ENCODE assay signal across 18 cellular contexts in the genomic region with DNA sequence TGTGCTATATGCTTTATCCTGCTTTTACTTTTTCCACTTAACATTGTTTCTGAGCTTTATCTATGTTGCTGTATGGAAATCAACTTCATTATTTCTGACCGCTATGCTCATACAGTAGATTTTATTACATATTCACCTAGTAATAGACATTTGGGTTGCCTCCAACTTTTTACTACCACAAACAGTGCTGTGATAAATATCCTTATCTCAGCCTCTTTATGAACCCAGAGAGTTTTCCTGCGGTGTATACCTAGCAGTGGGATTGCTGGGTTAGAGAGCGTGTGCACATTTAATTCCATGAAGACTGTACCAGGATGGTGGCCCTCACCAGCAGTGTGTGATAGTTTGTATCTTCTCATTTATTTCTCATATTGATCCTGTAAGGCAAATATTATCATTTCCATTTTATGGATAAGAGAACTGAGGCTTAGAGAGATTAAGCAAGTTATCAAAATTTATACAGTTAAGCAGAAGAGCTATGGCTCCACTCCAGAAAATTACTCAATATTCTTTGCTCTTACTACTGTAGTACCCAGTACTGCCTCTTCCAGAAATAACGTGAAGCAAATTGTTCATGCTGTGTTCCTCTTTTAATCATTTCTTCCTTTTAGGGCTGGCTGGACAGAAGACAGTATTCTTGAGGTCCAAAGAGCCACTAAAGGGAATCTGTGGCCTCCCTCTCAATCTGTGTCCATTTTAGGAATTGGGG. TPM values are rescaled to one million over a fixed set of nuclear protein-coding genes. Genes with fewer than 3 reads are reported as not detected.
A peak's percentile ranks its signal among the peaks of the same experiment; 100 is the strongest.
DNase-seq lines count a peak whose midpoint lies in the region; ATAC-seq and TF ChIP-seq lines count a peak whose summit lies in the region.
"Had no signal": no experiment of that assay in that cellular context is flagged by ENCODE, and none has a peak within 500 bp of the region (broad histone marks: within the 10 kb centered on the region; RNA-seq: fewer than 3 reads in every experiment).

No MANE protein-coding gene starts in this region.

- no peaks in the 10 kb centered on the region for H3K4me1 Mint-ChIP-seq in activated CD8-positive, alpha-beta memory T cell treated with anti-CD3 and anti-CD28 coated beads, Interleukin-2, amount 10 ng/mL, durations not matched to agents 7 days and 5 days
- H3K4me1 Mint-ChIP-seq: B cell had no signal

- intact Hi-C loops in left ventricle myocardium inferior (cut with micrococcal nuclease) = no loop called here

- TF ChIP-seq CTCF in NB4 (IDR thresholded peaks at IDR 0.05; ENCODE audit: low read depth, low read length) (no peak), omental fat pad (IDR thresholded peaks at IDR 0.05) (no peak), left ventricle myocardium inferior (IDR thresholded peaks at IDR 0.05; ENCODE audit: borderline replicate concordance) (no peak)

- peaks cover 7% of the 10 kb centered on the region for H3K4me1 ChIP-seq in left ventricle myocardium inferior

- no peak overlapping the region for H3K27ac Mint-ChIP-seq in activated CD8-positive, alpha-beta memory T cell treated with anti-CD3 and anti-CD28 coated beads, Interleukin-2, amount 10 ng/mL, durations not matched to agents 7 days and 5 days
- H3K27ac Mint-ChIP-seq: B cell; CD4-positive, alpha-beta T cell; H9 had no signal

- no peak overlapping the region for H3K4me3 Mint-ChIP-seq in activated CD8-positive, alpha-beta memory T cell treated with anti-CD3 and anti-CD28 coated beads, Interleukin-2, amount 10 ng/mL, durations not matched to agents 7 days and 5 days
- H3K4me3 Mint-ChIP-seq: B cell; CD4-positive, alpha-beta T cell; H9 had no signal

- CTCF ChIA-PET in activated CD8-positive, alpha-beta memory T cell treated with anti-CD3 and anti-CD28 coated beads, Interleukin-2, amount 10 ng/mL, durations not matched to agents 7 days and 5 days (lab: Charles Lee) = no interaction called here

- no peak overlapping the region for H3K4me3 ChIP-seq in NB4 (ENCODE audit: low read depth, low read length)
- no peak overlapping the region for H3K4me3 ChIP-seq in left ventricle myocardium inferior
- H3K4me3 ChIP-seq: MG63 had no signal

- H3K36me3 ChIP-seq in left ventricle myocardium inferior = no peaks in the 10 kb centered on the region
- H3K36me3 ChIP-seq: MG63 had no signal

- peaks cover 69% of the 10 kb centered on the region for H3K27me3 ChIP-seq in left ventricle myocardium inferior (ENCODE audit: low read depth)
- H3K27me3 ChIP-seq: MG63 had no signal

- ATAC-seq in omental fat pad (ENCODE audit: low FRiP score) = peak; percentile 37
- no peak for ATAC-seq in HG02840 (IDR thresholded peaks at IDR 0.05; ENCODE audit: low FRiP score, unreplicated experiment)
- ATAC-seq in activated CD8-positive, alpha-beta memory T cell treated with anti-CD3 and anti-CD28 coated beads, Interleukin-2, amount 10 ng/mL, durations not matched to agents 7 days and 5 days = no peak
- ATAC-seq: SK-N-SH treated with all-trans-retinoic acid at 6 μM for 48 hours had no signal

- DNase-seq in AML-193 (lab: John Stamatoyannopoulos, UW) (peak; percentile 58 to 75), NB4 (ENCODE audit: low read depth) (peak; percentile 7), fibroblast of gingiva (ENCODE audit: low read depth) (peak; percentile 36), omental fat pad (ENCODE audit: low spot score) (no peak), left ventricle myocardium inferior (no peak)
- DNase-seq in activated CD8-positive, alpha-beta memory T cell treated with anti-CD3 and anti-CD28 coated beads, Interleukin-2, amount 10 ng/mL, durations not matched to agents 7 days and 5 days = no peak
- DNase-seq: ACHN; CD4-positive, alpha-beta T cell; H9; MG63; NCI-H1105 treated with DMSO at 0.1 percent for 48 hours; NCI-H1694 treated with DMSO at 0.1 percent for 48 hours; NCI-H2107; NCI-H2227 treated with DMSO at 0.1 percent for 48 hours; NCI-H526 treated with DMSO at 0.1 percent for 48 hours had no signal

- no peaks in the 10 kb centered on the region for H3K9me3 ChIP-seq in left ventricle myocardium inferior (replicated peaks)
- H3K9me3 ChIP-seq: MG63 had no signal

- no peaks in the 10 kb centered on the region for H3K36me3 Mint-ChIP-seq in activated CD8-positive, alpha-beta memory T cell treated with anti-CD3 and anti-CD28 coated beads, Interleukin-2, amount 10 ng/mL, durations not matched to agents 7 days and 5 days

- H3K27ac ChIP-seq in left ventricle myocardium inferior (replicated peaks) = no peak overlapping the region

- peaks cover 51% of the 10 kb centered on the region for H3K27me3 Mint-ChIP-seq in activated CD8-positive, alpha-beta memory T cell treated with anti-CD3 and anti-CD28 coated beads, Interleukin-2, amount 10 ng/mL, durations not matched to agents 7 days and 5 days

- H3K9me3 Mint-ChIP-seq in activated CD8-positive, alpha-beta memory T cell treated with anti-CD3 and anti-CD28 coated beads, Interleukin-2, amount 10 ng/mL, durations not matched to agents 7 days and 5 days (ENCODE audit: low read depth) = no peaks in the 10 kb centered on the region
- H3K9me3 Mint-ChIP-seq: CD4-positive, alpha-beta T cell; H9 had no signal

- no peak for TF ChIP-seq POLR2A in NB4 (IDR thresholded peaks at IDR 0.05; ENCODE audit: extremely low read depth, insufficient read length)

RNA-seq across cellular contexts. Expression of a gene that starts 26.3 kb away (rescaled TPM):
- total RNA-seq in omental fat pad = not detected
- total RNA-seq in left ventricle myocardium inferior = 2.1 TPM
- not detected for total RNA-seq in activated CD8-positive, alpha-beta memory T cell treated with anti-CD3 and anti-CD28 coated beads, Interleukin-2, amount 10 ng/mL, durations not matched to agents 7 days and 5 days
- total RNA-seq: B cell; CD4-positive, alpha-beta T cell; H9 had no signal

RNA-seq across cellular contexts. Expression of a gene that starts 50.8 kb away (rescaled TPM):
- total RNA-seq in omental fat pad (100 to 1,000 TPM; 183 to 262 (median 242) TPM), left ventricle myocardium inferior (201 TPM)
- 10 to 100 TPM; 39.0 to 40.0 TPM for total RNA-seq in activated CD8-positive, alpha-beta memory T cell treated with anti-CD3 and anti-CD28 coated beads, Interleukin-2, amount 10 ng/mL, durations not matched to agents 7 days and 5 days

Comparison
In these comparisons a context has a peak if more than half of its experiments do, and no peak if none do; other contexts are left out.
1. DNase-seq: peak in AML-193 (2 of 2), NB4 (single experiment) and fibroblast of gingiva (single experiment); none in omental fat pad (single experiment), left ventricle myocardium inferior (single experiment) and activated CD8-positive, alpha-beta memory T cell treated with anti-CD3 and anti-CD28 coated beads, Interleukin-2, amount 10 ng/mL, durations not matched to agents 7 days and 5 days (single experiment).